Comparison of ENCODE assay signal across 9 cellular contexts in the genomic region with DNA sequence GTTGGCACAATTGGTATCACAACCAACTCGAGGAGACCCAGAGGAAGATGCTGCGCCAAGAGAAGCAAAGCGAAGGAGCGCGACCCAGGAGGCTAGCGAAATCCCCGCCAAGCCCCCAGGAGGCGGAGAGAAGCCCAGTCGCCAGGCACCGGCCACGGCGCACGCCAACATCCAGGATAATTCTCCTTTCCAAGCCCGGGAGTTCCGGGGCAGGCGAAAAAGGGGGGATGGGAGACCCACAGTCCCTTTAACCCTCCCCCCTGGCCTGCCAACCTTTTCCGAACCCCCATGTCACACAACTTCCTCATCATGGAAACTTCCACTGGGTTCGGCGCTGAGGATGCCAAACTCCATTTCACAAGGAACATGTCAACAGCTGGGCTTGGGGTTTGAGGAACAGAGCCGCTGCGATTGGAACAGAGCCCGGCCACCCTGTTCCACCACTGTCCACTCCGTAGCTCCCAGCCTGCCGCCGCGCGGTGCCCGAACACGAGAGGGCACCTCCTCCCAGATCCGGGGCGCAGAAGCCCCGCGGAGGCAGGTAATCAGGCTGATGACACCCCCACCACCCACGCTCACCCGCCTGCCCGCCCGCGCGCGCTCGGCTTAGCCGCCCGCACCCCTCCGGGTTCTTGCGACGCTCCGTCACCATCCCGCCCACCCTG. TPM values are rescaled to one million over a fixed set of nuclear protein-coding genes. Genes with fewer than 3 reads are reported as not detected.
A peak's percentile ranks its signal among the peaks of the same experiment; 100 is the strongest.
DNase-seq lines count a peak whose midpoint lies in the region; FAIRE-seq and TF ChIP-seq lines count a peak whose summit lies in the region.
"Had no signal": no experiment of that assay in that cellular context is flagged by ENCODE, and none has a peak within 500 bp of the region (broad histone marks: within the 10 kb centered on the region; RNA-seq: fewer than 3 reads in every experiment).

No MANE protein-coding gene starts in this region.

- CTCF ChIA-PET in AG04449 (lab: Yijun Ruan, JAX), result no interaction called here

- H3K4me1 Mint-ChIP-seq in activated T-helper 2 cell treated with anti-CD3 and anti-CD28 coated beads, Interferon-gamma antibody, Interleukin-2, Interleukin-4, amounts not matched to agents 10 μg/mL and 5 μg/mL and 100 μg/mL, durations not matched to agents 14 hours and 24 hours and 36 hours (ENCODE audit: low read depth), result peaks cover 2% of the 10 kb centered on the region

- no peak for FAIRE-seq in kidney (lab: Jason Lieb, UNC)
- FAIRE-seq in small intestine (lab: Jason Lieb, UNC), result no peak
- FAIRE-seq: colon had no signal

- peak overlapping the region; percentile 83 for H3K27ac ChIP-seq in caudate nucleus (ENCODE audit: low read depth, low read length)
- peak overlapping the region; percentile 91 to 95 for H3K27ac ChIP-seq in kidney (ENCODE audit: low read depth in 2 of 2, low read length in 2 of 2)
- peak overlapping the region; percentile 82 to 97 for H3K27ac ChIP-seq in small intestine (ENCODE audit: low read depth in 1 of 2, low read length in 1 of 2)

- WGBS in small intestine, 3 donors, result 1 to 3% (median 2%) methylated on average over 46 to 48 of the region's 48 CpGs

- H3K27me3 ChIP-seq in small intestine (ENCODE audit: control insufficient read depth in 2 of 2, insufficient read depth in 2 of 2, low read length in 2 of 2), result peaks cover 0 to 2% of the 10 kb centered on the region in 2 donors

- no peaks in the 10 kb centered on the region for H3K9me3 Mint-ChIP-seq in activated T-helper 2 cell treated with anti-CD3 and anti-CD28 coated beads, Interferon-gamma antibody, Interleukin-2, Interleukin-4, amounts not matched to agents 10 μg/mL and 5 μg/mL and 100 μg/mL, durations not matched to agents 14 hours and 24 hours and 36 hours

- H3K27me3 Mint-ChIP-seq in activated T-helper 2 cell treated with anti-CD3 and anti-CD28 coated beads, Interferon-gamma antibody, Interleukin-2, Interleukin-4, amounts not matched to agents 10 μg/mL and 5 μg/mL and 100 μg/mL, durations not matched to agents 14 hours and 24 hours and 36 hours (ENCODE audit: low read depth), result peaks cover 52% of the 10 kb centered on the region

- H3K4me3 ChIP-seq in AG04449 (ENCODE audit: low read depth, low read length) (peak overlapping the region; percentile 46), kidney (ENCODE audit: low read length in 2 of 2) (peak overlapping the region; percentile 80 to 87), small intestine (ENCODE audit: low read depth in 1 of 2, low read length in 2 of 2) (peak overlapping the region; percentile 55 to 82)

- no peak overlapping the region for H3K4me3 Mint-ChIP-seq in activated T-helper 2 cell treated with anti-CD3 and anti-CD28 coated beads, Interferon-gamma antibody, Interleukin-2, Interleukin-4, amounts not matched to agents 10 μg/mL and 5 μg/mL and 100 μg/mL, durations not matched to agents 14 hours and 24 hours and 36 hours (ENCODE audit: low read depth)

- no peak for DNase-seq in AG04449 (ENCODE audit: low read depth, low spot score)
- DNase-seq in HuH-7 (ENCODE audit: low spot score), result peak; percentile 83
- peak in 50 of 61 donors; percentile 2 to 84 (median 52) for DNase-seq in caudate nucleus (lab: John Stamatoyannopoulos, UW)
- peak; percentile 93 for DNase-seq in kidney
- peak; percentile 62 for DNase-seq in small intestine
- DNase-seq in activated T-helper 2 cell treated with anti-CD3 and anti-CD28 coated beads, Interferon-gamma antibody, Interleukin-2, Interleukin-4, amounts not matched to agents 10 μg/mL and 5 μg/mL and 100 μg/mL, durations not matched to agents 14 hours and 24 hours and 36 hours (ENCODE audit: low spot score), result no peak
- DNase-seq in SKM-1 treated with dmso at 0.1 percent for 144 hours (lab: John Stamatoyannopoulos, UW; ENCODE audit: unreplicated experiment), result no peak
- DNase-seq in dermis blood vessel endothelial cell, result no peak

- H3K9ac ChIP-seq in kidney (ENCODE audit: low read length in 2 of 2), result peak overlapping the region; percentile 14 to 84

- H3K27ac Mint-ChIP-seq in activated T-helper 2 cell treated with anti-CD3 and anti-CD28 coated beads, Interferon-gamma antibody, Interleukin-2, Interleukin-4, amounts not matched to agents 10 μg/mL and 5 μg/mL and 100 μg/mL, durations not matched to agents 14 hours and 24 hours and 36 hours, result no peak overlapping the region

- no peaks in the 10 kb centered on the region for H3K36me3 Mint-ChIP-seq in activated T-helper 2 cell treated with anti-CD3 and anti-CD28 coated beads, Interferon-gamma antibody, Interleukin-2, Interleukin-4, amounts not matched to agents 10 μg/mL and 5 μg/mL and 100 μg/mL, durations not matched to agents 14 hours and 24 hours and 36 hours (ENCODE audit: low read depth)

- H3K4me1 ChIP-seq in kidney (ENCODE audit: control insufficient read depth in 1 of 2, insufficient read depth in 1 of 2, low read depth in 1 of 2, low read length in 2 of 2) (no peaks in the 10 kb centered on the region), small intestine (ENCODE audit: control insufficient read depth in 2 of 2, insufficient read depth in 1 of 2, low read depth in 1 of 2, low read length in 1 of 2) (peaks cover 3% of the 10 kb centered on the region in 2 donors)

- intact Hi-C loops in kidney (cut with DNase I), result no loop called here
- intact Hi-C loops in activated T-helper 2 cell treated with anti-CD3 and anti-CD28 coated beads, Interferon-gamma antibody, Interleukin-2, Interleukin-4, amounts not matched to agents 10 μg/mL and 5 μg/mL and 100 μg/mL, durations not matched to agents 14 hours and 24 hours and 36 hours (cut with micrococcal nuclease), result loop anchor here (10.0 kb wide), 1 partner anchor 191 kb away; no protein-coding TSS in a partner anchor

- TF ChIP-seq CTCF in AG04449 (IDR thresholded peaks at IDR 0.05; ENCODE audit: insufficient read depth, low read length, missing control alignments) (no peak), kidney (IDR thresholded peaks at IDR 0.05; ENCODE audit: borderline replicate concordance, extremely low read depth, insufficient read depth) (no peak)

- H3K9me3 ChIP-seq in kidney (ENCODE audit: control insufficient read depth in 1 of 2, low read length in 2 of 2) (no peaks in the 10 kb centered on the region), small intestine (ENCODE audit: control insufficient read depth, low read depth) (no peaks in the 10 kb centered on the region)

- no peaks in the 10 kb centered on the region for H3K36me3 ChIP-seq in kidney (ENCODE audit: control insufficient read depth in 1 of 2, insufficient read depth in 2 of 2, low read length in 2 of 2)
- H3K36me3 ChIP-seq in small intestine (ENCODE audit: control insufficient read depth in 2 of 2, insufficient read depth in 2 of 2, low read length in 2 of 2), result no peaks in the 10 kb centered on the region

- POLR2A ChIA-PET in AG04449 (lab: Yijun Ruan, JAX), result no interaction called here

RNA-seq across cellular contexts. Expression of a gene that starts 0.6 kb away (rescaled TPM):
- total RNA-seq in kidney (17.2 TPM), dermis blood vessel endothelial cell (0.23 and 0.34 TPM in 2 replicates)
- polyA plus RNA-seq in kidney (ENCODE audit: insufficient read depth, low read depth, low replicate concordance) (4.5 TPM), small intestine (1 to 10 TPM; 3.2 to 5.4 (median 3.3) TPM)
- total RNA-seq in activated T-helper 2 cell treated with anti-CD3 and anti-CD28 coated beads, Interferon-gamma antibody, Interleukin-2, Interleukin-4, amounts not matched to agents 10 μg/mL and 5 μg/mL and 100 μg/mL, durations not matched to agents 14 hours and 24 hours and 36 hours, result not detected in 2 replicates

Comparison
In these comparisons a context has a peak if more than half of its experiments do, and no peak if none do; other contexts are left out.
1. DNase-seq: peak in HuH-7 (single experiment), caudate nucleus (50 of 61), kidney (single experiment) and small intestine (single experiment); none in AG04449 (single experiment), activated T-helper 2 cell treated with anti-CD3 and anti-CD28 coated beads, Interferon-gamma antibody, Interleukin-2, Interleukin-4, amounts not matched to agents 10 μg/mL and 5 μg/mL and 100 μg/mL, durations not matched to agents 14 hours and 24 hours and 36 hours (single experiment), SKM-1 treated with dmso at 0.1 percent for 144 hours (single experiment) and dermis blood vessel endothelial cell (single experiment).
2. RNA of a gene that starts 0.6 kb away (total RNA-seq): 17.2 TPM in kidney (single experiment); 0.23 to 0.34 TPM in dermis blood vessel endothelial cell and not detected in activated T-helper 2 cell treated with anti-CD3 and anti-CD28 coated beads, Interferon-gamma antibody, Interleukin-2, Interleukin-4, amounts not matched to agents 10 μg/mL and 5 μg/mL and 100 μg/mL, durations not matched to agents 14 hours and 24 hours and 36 hours; every median in the first group is over 10 times any median in the second.
3. Peak in every context shown above with its lines, with median percentiles within 50 percentile points of each other: H3K4me3 ChIP-seq and H3K27ac ChIP-seq.